Comparison of ENCODE assay signal across 2 cellular contexts in the genomic region with DNA sequence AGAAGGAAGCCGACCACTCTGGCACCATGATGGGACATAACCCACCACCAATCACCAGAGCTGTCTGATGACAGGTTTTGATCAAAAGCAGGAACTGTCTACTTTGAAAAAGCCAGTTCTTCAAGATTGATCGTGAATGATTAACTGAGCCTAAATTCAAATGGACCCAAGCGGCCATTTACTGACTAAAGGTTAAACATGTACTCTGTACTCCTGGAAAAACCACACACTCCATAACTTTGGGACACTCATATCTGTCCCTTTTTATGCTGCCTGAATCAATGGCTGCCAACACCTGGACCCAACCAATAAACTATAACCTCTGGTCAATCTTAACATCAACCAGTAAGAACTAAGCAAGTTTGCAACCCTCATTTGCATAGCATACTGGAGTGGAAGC.
A peak's percentile ranks its signal among the peaks of the same experiment; 100 is the strongest.
TF ChIP-seq lines count a peak whose summit lies in the region.

No MANE protein-coding gene starts in this region.

TF ChIP-seq in GM23338, 12 proteins besides CTCF, POLR2A, EP300 and RAD21 (continued from another document):
- TF ChIP-seq ZNF462 (CRISPR knock-in tag; IDR thresholded peaks at IDR 0.05) (no peak), ZNF114 (CRISPR knock-in tag; IDR thresholded peaks at IDR 0.05) (no peak), JUNB (IDR thresholded peaks at IDR 0.05; ENCODE audit: unreplicated experiment) (no peak), POLR2AphosphoS5 (IDR thresholded peaks at IDR 0.05; ENCODE audit: low read depth) (no peak), EZH2 (IDR thresholded peaks at IDR 0.05; ENCODE audit: low read depth, unreplicated experiment) (no peak), CREB1 (CRISPR knock-in tag; IDR thresholded peaks at IDR 0.05; ENCODE audit: low read depth) (no peak), EZH2phosphoT487 (IDR thresholded peaks at IDR 0.05; ENCODE audit: unreplicated experiment) (no peak), ZNF331 (CRISPR knock-in tag; IDR thresholded peaks at IDR 0.05; ENCODE audit: low read depth) (no peak)
- TF ChIP-seq, protein P1, sequence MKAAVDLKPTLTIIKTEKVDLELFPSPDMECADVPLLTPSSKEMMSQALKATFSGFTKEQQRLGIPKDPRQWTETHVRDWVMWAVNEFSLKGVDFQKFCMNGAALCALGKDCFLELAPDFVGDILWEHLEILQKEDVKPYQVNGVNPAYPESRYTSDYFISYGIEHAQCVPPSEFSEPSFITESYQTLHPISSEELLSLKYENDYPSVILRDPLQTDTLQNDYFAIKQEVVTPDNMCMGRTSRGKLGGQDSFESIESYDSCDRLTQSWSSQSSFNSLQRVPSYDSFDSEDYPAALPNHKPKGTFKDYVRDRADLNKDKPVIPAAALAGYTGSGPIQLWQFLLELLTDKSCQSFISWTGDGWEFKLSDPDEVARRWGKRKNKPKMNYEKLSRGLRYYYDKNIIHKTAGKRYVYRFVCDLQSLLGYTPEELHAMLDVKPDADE (IDR thresholded peaks at IDR 0.05), result no peak
- TF ChIP-seq, protein P2, sequence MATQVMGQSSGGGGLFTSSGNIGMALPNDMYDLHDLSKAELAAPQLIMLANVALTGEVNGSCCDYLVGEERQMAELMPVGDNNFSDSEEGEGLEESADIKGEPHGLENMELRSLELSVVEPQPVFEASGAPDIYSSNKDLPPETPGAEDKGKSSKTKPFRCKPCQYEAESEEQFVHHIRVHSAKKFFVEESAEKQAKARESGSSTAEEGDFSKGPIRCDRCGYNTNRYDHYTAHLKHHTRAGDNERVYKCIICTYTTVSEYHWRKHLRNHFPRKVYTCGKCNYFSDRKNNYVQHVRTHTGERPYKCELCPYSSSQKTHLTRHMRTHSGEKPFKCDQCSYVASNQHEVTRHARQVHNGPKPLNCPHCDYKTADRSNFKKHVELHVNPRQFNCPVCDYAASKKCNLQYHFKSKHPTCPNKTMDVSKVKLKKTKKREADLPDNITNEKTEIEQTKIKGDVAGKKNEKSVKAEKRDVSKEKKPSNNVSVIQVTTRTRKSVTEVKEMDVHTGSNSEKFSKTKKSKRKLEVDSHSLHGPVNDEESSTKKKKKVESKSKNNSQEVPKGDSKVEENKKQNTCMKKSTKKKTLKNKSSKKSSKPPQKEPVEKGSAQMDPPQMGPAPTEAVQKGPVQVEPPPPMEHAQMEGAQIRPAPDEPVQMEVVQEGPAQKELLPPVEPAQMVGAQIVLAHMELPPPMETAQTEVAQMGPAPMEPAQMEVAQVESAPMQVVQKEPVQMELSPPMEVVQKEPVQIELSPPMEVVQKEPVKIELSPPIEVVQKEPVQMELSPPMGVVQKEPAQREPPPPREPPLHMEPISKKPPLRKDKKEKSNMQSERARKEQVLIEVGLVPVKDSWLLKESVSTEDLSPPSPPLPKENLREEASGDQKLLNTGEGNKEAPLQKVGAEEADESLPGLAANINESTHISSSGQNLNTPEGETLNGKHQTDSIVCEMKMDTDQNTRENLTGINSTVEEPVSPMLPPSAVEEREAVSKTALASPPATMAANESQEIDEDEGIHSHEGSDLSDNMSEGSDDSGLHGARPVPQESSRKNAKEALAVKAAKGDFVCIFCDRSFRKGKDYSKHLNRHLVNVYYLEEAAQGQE (IDR thresholded peaks at IDR 0.05; ENCODE audit: unreplicated experiment), result no peak

TF ChIP-seq in HepG2, 621 proteins besides CTCF, POLR2A, EP300 and RAD21 (continued from another document):
- TF ChIP-seq, protein P3, sequence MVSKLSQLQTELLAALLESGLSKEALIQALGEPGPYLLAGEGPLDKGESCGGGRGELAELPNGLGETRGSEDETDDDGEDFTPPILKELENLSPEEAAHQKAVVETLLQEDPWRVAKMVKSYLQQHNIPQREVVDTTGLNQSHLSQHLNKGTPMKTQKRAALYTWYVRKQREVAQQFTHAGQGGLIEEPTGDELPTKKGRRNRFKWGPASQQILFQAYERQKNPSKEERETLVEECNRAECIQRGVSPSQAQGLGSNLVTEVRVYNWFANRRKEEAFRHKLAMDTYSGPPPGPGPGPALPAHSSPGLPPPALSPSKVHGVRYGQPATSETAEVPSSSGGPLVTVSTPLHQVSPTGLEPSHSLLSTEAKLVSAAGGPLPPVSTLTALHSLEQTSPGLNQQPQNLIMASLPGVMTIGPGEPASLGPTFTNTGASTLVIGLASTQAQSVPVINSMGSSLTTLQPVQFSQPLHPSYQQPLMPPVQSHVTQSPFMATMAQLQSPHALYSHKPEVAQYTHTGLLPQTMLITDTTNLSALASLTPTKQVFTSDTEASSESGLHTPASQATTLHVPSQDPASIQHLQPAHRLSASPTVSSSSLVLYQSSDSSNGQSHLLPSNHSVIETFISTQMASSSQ (IDR thresholded peaks at IDR 0.05; ENCODE audit: low read depth), result peak; percentile 71
- TF ChIP-seq, protein P3 (CRISPR knock-in tag; IDR thresholded peaks at IDR 0.05; ENCODE audit: borderline replicate concordance), result peak; percentile 31; the same call in 1 of the 2 replicates
- TF ChIP-seq HNF4A (CRISPR knock-in tag; IDR thresholded peaks at IDR 0.05) (peak; percentile 57), POGZ (CRISPR knock-in tag; IDR thresholded peaks at IDR 0.05) (0 out of 2 replicates have a peak, but pooled peaks have one; percentile 24), PAXIP1 (CRISPR knock-in tag; conservative IDR thresholded peaks at IDR 0.05) (peak; percentile 42; the same call in 1 of the 2 replicates), ZNF264 (CRISPR knock-in tag; IDR thresholded peaks at IDR 0.05) (no peak), YY1 (IDR thresholded peaks at IDR 0.05; ENCODE audit: insufficient read depth, insufficient replicate concordance, low read depth, low read length) (peak; percentile 61), ZNF644 (CRISPR knock-in tag; IDR thresholded peaks at IDR 0.05; ENCODE audit: low read depth) (peak; percentile 77; the same call in 1 of the 2 replicates)
- TF ChIP-seq, protein P4, sequence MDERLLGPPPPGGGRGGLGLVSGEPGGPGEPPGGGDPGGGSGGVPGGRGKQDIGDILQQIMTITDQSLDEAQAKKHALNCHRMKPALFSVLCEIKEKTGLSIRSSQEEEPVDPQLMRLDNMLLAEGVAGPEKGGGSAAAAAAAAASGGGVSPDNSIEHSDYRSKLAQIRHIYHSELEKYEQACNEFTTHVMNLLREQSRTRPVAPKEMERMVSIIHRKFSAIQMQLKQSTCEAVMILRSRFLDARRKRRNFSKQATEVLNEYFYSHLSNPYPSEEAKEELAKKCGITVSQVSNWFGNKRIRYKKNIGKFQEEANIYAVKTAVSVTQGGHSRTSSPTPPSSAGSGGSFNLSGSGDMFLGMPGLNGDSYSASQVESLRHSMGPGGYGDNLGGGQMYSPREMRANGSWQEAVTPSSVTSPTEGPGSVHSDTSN (CRISPR knock-in tag; IDR thresholded peaks at IDR 0.05), result no peak
- TF ChIP-seq, protein P5, sequence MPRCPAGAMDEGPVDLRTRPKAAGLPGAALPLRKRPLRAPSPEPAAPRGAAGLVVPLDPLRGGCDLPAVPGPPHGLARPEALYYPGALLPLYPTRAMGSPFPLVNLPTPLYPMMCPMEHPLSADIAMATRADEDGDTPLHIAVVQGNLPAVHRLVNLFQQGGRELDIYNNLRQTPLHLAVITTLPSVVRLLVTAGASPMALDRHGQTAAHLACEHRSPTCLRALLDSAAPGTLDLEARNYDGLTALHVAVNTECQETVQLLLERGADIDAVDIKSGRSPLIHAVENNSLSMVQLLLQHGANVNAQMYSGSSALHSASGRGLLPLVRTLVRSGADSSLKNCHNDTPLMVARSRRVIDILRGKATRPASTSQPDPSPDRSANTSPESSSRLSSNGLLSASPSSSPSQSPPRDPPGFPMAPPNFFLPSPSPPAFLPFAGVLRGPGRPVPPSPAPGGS (CRISPR knock-in tag; IDR thresholded peaks at IDR 0.05), result no peak
- TF ChIP-seq, protein P6, sequence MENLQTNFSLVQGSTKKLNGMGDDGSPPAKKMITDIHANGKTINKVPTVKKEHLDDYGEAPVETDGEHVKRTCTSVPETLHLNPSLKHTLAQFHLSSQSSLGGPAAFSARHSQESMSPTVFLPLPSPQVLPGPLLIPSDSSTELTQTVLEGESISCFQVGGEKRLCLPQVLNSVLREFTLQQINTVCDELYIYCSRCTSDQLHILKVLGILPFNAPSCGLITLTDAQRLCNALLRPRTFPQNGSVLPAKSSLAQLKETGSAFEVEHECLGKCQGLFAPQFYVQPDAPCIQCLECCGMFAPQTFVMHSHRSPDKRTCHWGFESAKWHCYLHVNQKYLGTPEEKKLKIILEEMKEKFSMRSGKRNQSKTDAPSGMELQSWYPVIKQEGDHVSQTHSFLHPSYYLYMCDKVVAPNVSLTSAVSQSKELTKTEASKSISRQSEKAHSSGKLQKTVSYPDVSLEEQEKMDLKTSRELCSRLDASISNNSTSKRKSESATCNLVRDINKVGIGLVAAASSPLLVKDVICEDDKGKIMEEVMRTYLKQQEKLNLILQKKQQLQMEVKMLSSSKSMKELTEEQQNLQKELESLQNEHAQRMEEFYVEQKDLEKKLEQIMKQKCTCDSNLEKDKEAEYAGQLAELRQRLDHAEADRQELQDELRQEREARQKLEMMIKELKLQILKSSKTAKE (CRISPR knock-in tag; IDR thresholded peaks at IDR 0.05; ENCODE audit: borderline replicate concordance), result no peak
- TF ChIP-seq, protein P7, sequence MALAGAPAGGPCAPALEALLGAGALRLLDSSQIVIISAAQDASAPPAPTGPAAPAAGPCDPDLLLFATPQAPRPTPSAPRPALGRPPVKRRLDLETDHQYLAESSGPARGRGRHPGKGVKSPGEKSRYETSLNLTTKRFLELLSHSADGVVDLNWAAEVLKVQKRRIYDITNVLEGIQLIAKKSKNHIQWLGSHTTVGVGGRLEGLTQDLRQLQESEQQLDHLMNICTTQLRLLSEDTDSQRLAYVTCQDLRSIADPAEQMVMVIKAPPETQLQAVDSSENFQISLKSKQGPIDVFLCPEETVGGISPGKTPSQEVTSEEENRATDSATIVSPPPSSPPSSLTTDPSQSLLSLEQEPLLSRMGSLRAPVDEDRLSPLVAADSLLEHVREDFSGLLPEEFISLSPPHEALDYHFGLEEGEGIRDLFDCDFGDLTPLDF (CRISPR knock-in tag; IDR thresholded peaks at IDR 0.05), result no peak
